ENCODE assay signal across 1 cellular context in the genomic region with DNA sequence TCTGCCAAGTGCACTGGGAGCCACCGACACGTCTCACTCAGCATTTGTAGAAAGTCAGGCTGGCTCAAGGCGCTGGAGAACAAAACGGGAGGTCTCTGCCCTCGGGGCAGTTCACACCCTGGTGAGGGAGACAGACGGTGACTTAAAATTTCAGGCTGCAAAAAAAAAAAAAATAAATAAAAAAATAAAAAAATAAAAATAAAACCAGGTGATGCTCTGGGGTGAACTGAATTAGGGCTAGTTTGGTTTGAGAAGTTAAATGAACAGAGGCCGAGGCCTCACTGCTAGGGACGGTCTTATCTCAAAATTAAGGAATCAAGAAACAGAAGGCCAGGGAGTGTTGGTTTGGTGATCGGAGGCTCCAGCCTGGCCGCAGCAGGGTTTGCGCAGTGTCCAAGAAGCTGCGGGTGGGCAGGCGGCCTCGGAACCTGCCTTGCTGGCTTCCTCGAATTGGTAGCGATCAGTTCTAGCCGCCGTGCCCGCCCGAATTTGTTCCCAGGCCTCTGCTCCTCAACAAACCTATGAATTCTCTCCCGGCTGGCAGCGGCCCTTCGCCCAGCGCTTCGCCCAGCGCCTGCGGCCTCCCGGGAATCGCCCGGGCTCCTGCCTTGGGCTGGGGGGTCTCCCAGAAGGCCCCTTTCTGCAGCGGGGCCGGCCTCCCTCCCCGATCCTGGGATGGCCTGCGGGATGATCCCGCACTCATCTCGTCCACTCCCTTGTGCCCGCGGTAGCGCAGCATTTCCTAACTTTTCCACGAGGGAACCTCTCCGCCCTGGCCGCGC.
TF ChIP-seq lines count a peak whose summit lies in the region.

No MANE protein-coding gene starts in this region.

TF ChIP-seq in HepG2, 621 proteins besides CTCF, POLR2A, EP300 and RAD21:
- TF ChIP-seq CBX2 (IDR thresholded peaks at IDR 0.05; ENCODE audit: low read depth, low read length), result no peak
- TF ChIP-seq CBX2 (CRISPR knock-in tag; IDR thresholded peaks at IDR 0.05; ENCODE audit: low read depth), result no peak
- TF ChIP-seq, protein P1, sequence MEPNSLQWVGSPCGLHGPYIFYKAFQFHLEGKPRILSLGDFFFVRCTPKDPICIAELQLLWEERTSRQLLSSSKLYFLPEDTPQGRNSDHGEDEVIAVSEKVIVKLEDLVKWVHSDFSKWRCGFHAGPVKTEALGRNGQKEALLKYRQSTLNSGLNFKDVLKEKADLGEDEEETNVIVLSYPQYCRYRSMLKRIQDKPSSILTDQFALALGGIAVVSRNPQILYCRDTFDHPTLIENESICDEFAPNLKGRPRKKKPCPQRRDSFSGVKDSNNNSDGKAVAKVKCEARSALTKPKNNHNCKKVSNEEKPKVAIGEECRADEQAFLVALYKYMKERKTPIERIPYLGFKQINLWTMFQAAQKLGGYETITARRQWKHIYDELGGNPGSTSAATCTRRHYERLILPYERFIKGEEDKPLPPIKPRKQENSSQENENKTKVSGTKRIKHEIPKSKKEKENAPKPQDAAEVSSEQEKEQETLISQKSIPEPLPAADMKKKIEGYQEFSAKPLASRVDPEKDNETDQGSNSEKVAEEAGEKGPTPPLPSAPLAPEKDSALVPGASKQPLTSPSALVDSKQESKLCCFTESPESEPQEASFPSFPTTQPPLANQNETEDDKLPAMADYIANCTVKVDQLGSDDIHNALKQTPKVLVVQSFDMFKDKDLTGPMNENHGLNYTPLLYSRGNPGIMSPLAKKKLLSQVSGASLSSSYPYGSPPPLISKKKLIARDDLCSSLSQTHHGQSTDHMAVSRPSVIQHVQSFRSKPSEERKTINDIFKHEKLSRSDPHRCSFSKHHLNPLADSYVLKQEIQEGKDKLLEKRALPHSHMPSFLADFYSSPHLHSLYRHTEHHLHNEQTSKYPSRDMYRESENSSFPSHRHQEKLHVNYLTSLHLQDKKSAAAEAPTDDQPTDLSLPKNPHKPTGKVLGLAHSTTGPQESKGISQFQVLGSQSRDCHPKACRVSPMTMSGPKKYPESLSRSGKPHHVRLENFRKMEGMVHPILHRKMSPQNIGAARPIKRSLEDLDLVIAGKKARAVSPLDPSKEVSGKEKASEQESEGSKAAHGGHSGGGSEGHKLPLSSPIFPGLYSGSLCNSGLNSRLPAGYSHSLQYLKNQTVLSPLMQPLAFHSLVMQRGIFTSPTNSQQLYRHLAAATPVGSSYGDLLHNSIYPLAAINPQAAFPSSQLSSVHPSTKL (CRISPR knock-in tag; IDR thresholded peaks at IDR 0.05), result no peak
- TF ChIP-seq, protein P2, sequence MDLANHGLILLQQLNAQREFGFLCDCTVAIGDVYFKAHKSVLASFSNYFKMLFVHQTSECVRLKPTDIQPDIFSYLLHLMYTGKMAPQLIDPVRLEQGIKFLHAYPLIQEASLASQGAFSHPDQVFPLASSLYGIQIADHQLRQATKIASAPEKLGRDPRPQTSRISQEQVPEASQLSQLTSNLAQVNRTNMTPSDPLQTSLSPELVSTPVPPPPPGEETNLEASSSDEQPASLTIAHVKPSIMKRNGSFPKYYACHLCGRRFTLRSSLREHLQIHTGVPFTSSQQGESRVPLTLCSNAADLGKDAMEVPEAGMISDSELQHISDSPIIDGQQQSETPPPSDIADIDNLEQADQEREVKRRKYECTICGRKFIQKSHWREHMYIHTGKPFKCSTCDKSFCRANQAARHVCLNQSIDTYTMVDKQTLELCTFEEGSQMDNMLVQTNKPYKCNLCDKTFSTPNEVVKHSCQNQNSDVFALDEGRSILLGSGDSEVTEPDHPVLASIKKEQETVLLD (CRISPR knock-in tag; IDR thresholded peaks at IDR 0.05; ENCODE audit: low read depth), result no peak
- no peak for TF ChIP-seq HDAC6 (IDR thresholded peaks at IDR 0.05; ENCODE audit: low read depth, low read length)
- no peak for TF ChIP-seq ZNF296 (CRISPR knock-in tag; conservative IDR thresholded peaks at IDR 0.05)
- no peak for TF ChIP-seq U2AF2 (IDR thresholded peaks at IDR 0.05; ENCODE audit: low read depth, low read length)
- TF ChIP-seq, protein P3, sequence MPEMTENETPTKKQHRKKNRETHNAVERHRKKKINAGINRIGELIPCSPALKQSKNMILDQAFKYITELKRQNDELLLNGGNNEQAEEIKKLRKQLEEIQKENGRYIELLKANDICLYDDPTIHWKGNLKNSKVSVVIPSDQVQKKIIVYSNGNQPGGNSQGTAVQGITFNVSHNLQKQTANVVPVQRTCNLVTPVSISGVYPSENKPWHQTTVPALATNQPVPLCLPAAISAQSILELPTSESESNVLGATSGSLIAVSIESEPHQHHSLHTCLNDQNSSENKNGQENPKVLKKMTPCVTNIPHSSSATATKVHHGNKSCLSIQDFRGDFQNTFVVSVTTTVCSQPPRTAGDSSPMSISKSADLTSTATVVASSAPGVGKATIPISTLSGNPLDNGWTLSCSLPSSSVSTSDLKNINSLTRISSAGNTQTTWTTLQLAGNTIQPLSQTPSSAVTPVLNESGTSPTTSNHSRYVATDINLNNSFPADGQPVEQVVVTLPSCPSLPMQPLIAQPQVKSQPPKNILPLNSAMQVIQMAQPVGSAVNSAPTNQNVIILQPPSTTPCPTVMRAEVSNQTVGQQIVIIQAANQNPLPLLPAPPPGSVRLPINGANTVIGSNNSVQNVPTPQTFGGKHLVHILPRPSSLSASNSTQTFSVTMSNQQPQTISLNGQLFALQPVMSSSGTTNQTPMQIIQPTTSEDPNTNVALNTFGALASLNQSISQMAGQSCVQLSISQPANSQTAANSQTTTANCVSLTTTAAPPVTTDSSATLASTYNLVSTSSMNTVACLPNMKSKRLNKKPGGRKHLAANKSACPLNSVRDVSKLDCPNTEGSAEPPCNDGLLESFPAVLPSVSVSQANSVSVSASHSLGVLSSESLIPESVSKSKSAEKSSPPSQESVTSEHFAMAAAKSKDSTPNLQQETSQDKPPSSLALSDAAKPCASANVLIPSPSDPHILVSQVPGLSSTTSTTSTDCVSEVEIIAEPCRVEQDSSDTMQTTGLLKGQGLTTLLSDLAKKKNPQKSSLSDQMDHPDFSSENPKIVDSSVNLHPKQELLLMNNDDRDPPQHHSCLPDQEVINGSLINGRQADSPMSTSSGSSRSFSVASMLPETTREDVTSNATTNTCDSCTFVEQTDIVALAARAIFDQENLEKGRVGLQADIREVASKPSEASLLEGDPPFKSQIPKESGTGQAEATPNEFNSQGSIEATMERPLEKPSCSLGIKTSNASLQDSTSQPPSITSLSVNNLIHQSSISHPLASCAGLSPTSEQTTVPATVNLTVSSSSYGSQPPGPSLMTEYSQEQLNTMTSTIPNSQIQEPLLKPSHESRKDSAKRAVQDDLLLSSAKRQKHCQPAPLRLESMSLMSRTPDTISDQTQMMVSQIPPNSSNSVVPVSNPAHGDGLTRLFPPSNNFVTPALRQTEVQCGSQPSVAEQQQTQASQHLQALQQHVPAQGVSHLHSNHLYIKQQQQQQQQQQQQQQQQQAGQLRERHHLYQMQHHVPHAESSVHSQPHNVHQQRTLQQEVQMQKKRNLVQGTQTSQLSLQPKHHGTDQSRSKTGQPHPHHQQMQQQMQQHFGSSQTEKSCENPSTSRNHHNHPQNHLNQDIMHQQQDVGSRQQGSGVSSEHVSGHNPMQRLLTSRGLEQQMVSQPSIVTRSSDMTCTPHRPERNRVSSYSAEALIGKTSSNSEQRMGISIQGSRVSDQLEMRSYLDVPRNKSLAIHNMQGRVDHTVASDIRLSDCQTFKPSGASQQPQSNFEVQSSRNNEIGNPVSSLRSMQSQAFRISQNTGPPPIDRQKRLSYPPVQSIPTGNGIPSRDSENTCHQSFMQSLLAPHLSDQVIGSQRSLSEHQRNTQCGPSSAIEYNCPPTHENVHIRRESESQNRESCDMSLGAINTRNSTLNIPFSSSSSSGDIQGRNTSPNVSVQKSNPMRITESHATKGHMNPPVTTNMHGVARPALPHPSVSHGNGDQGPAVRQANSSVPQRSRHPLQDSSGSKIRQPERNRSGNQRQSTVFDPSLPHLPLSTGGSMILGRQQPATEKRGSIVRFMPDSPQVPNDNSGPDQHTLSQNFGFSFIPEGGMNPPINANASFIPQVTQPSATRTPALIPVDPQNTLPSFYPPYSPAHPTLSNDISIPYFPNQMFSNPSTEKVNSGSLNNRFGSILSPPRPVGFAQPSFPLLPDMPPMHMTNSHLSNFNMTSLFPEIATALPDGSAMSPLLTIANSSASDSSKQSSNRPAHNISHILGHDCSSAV (CRISPR knock-in tag; IDR thresholded peaks at IDR 0.05; ENCODE audit: borderline replicate concordance), result no peak
- no peak for TF ChIP-seq ZNF841 (CRISPR knock-in tag; IDR thresholded peaks at IDR 0.05; ENCODE audit: borderline replicate concordance)
- TF ChIP-seq RBM39 (IDR thresholded peaks at IDR 0.05; ENCODE audit: low read depth, low read length, poor library complexity, severe bottlenecking), result peak; percentile 8
